ENCODE assay signal across 1 cellular context in genomic region chr7:74656911-74657691, GRCh38.
TF ChIP-seq lines count a peak whose summit lies in the region.

No MANE protein-coding gene starts in this region.

TF ChIP-seq in K562, 482 proteins besides CTCF, POLR2A, EP300 and RAD21 (continued from another document and continues in another):
- TF ChIP-seq MGA (IDR thresholded peaks at IDR 0.05) (no peak), ESRRA (IDR thresholded peaks at IDR 0.05; ENCODE audit: borderline replicate concordance, low read depth) (no peak; the same call in 1 of the 2 replicates), ZBTB2 (IDR thresholded peaks at IDR 0.05) (peak; percentile 93), KLF16 (IDR thresholded peaks at IDR 0.05) (no peak), PHF21A (IDR thresholded peaks at IDR 0.05; ENCODE audit: borderline replicate concordance, low read depth) (peak; percentile 93), ZBTB49 (CRISPR knock-in tag; IDR thresholded peaks at IDR 0.05; ENCODE audit: borderline replicate concordance) (no peak), NCOA1 (IDR thresholded peaks at IDR 0.05; ENCODE audit: low read depth) (no peak), ZNF583 (CRISPR knock-in tag; IDR thresholded peaks at IDR 0.05) (no peak), KDM4B (IDR thresholded peaks at IDR 0.05; ENCODE audit: borderline replicate concordance in 2 of 2, low read depth in 1 of 2) (0 out of 4 replicates have a peak, but pooled peaks of 1 of the 2 experiments have one; percentile 40), LCOR (CRISPR knock-in tag; IDR thresholded peaks at IDR 0.05) (peak; percentile 86), ZBTB11 (CRISPR knock-in tag; IDR thresholded peaks at IDR 0.05) (peak in 1 of 3 experiments; percentile 91; a peak in 4 of 6 replicates), RBM22 (IDR thresholded peaks at IDR 0.05; ENCODE audit: low read depth, low read length, poor library complexity, severe bottlenecking) (peak; percentile 79)
- TF ChIP-seq, protein P1, sequence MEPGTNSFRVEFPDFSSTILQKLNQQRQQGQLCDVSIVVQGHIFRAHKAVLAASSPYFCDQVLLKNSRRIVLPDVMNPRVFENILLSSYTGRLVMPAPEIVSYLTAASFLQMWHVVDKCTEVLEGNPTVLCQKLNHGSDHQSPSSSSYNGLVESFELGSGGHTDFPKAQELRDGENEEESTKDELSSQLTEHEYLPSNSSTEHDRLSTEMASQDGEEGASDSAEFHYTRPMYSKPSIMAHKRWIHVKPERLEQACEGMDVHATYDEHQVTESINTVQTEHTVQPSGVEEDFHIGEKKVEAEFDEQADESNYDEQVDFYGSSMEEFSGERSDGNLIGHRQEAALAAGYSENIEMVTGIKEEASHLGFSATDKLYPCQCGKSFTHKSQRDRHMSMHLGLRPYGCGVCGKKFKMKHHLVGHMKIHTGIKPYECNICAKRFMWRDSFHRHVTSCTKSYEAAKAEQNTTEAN (CRISPR knock-in tag; IDR thresholded peaks at IDR 0.05), result peak; percentile 44; the same call in 1 of the 2 replicates
- TF ChIP-seq, protein P2, sequence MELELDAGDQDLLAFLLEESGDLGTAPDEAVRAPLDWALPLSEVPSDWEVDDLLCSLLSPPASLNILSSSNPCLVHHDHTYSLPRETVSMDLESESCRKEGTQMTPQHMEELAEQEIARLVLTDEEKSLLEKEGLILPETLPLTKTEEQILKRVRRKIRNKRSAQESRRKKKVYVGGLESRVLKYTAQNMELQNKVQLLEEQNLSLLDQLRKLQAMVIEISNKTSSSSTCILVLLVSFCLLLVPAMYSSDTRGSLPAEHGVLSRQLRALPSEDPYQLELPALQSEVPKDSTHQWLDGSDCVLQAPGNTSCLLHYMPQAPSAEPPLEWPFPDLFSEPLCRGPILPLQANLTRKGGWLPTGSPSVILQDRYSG (tag; conservative IDR thresholded peaks at IDR 0.05; ENCODE audit: low read depth), result no peak
- TF ChIP-seq, protein P3, sequence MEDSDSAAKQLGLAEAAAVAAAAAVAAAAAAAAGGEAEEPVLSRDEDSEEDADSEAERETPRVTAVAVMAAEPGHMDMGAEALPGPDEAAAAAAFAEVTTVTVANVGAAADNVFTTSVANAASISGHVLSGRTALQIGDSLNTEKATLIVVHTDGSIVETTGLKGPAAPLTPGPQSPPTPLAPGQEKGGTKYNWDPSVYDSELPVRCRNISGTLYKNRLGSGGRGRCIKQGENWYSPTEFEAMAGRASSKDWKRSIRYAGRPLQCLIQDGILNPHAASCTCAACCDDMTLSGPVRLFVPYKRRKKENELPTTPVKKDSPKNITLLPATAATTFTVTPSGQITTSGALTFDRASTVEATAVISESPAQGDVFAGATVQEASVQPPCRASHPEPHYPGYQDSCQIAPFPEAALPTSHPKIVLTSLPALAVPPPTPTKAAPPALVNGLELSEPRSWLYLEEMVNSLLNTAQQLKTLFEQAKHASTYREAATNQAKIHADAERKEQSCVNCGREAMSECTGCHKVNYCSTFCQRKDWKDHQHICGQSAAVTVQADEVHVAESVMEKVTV (CRISPR knock-in tag; IDR thresholded peaks at IDR 0.05), result peak; percentile 28; the same call in 1 of the 2 replicates
- TF ChIP-seq, protein P4, sequence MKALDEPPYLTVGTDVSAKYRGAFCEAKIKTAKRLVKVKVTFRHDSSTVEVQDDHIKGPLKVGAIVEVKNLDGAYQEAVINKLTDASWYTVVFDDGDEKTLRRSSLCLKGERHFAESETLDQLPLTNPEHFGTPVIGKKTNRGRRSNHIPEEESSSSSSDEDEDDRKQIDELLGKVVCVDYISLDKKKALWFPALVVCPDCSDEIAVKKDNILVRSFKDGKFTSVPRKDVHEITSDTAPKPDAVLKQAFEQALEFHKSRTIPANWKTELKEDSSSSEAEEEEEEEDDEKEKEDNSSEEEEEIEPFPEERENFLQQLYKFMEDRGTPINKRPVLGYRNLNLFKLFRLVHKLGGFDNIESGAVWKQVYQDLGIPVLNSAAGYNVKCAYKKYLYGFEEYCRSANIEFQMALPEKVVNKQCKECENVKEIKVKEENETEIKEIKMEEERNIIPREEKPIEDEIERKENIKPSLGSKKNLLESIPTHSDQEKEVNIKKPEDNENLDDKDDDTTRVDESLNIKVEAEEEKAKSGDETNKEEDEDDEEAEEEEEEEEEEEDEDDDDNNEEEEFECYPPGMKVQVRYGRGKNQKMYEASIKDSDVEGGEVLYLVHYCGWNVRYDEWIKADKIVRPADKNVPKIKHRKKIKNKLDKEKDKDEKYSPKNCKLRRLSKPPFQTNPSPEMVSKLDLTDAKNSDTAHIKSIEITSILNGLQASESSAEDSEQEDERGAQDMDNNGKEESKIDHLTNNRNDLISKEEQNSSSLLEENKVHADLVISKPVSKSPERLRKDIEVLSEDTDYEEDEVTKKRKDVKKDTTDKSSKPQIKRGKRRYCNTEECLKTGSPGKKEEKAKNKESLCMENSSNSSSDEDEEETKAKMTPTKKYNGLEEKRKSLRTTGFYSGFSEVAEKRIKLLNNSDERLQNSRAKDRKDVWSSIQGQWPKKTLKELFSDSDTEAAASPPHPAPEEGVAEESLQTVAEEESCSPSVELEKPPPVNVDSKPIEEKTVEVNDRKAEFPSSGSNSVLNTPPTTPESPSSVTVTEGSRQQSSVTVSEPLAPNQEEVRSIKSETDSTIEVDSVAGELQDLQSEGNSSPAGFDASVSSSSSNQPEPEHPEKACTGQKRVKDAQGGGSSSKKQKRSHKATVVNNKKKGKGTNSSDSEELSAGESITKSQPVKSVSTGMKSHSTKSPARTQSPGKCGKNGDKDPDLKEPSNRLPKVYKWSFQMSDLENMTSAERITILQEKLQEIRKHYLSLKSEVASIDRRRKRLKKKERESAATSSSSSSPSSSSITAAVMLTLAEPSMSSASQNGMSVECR (CRISPR knock-in tag; IDR thresholded peaks at IDR 0.05), result 0 out of 2 replicates have a peak, but pooled peaks have one; percentile 18
